In the genomic region with DNA sequence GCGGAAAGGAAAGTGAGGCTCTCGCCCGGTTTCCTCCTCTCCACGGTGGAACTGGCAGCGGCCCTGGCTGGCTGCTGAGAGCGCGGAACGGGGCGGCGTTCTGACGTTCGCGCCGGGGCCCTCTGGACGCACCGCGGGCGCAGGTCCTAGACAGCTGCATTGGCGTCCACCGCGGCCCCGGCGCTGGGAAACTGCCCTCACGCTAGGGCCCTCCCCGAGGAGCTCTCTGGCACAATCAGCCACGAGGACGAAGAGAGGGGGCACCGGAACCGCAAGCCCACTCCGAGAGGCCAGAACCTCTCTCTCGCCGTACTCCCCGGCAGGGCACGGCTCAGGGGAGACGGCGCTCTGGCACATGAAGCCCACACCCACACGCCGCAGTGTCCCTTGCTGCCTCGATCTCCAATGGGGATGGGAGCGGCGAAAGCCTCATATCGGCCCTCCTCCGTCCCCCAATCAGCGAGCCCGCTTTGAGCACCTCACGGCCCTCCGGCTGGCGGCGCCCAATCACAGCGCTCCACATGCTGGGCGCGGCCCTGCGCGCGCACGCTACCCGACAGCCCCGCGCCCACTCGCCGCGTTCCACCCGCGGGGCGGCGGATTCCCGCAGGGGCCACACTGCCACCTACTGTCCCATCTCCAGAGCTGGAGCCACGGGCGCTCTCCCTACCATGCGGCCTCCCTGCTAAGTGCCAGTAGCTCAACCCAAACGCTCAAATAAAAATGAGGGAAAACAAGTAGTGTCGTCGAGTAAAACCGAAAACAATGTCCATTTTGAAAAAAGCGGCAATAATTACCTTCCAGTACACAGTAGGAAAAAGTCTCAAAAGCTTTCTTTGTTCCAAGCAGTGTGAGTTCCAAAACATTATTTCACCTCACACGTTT, we compare ENCODE assay signal across 8 cellular contexts. TPM values are rescaled to one million over a fixed set of nuclear protein-coding genes. Genes with fewer than 3 reads are reported as not detected.
DNase-seq lines count a peak whose midpoint lies in the region; ATAC-seq, FAIRE-seq and TF ChIP-seq lines count a peak whose summit lies in the region.

No MANE protein-coding gene starts in this region.

- peak in 1 of 4 donors; percentile 56 for TF ChIP-seq EP300 in upper lobe of left lung (IDR thresholded peaks at IDR 0.05)

- H3K27ac ChIP-seq in adrenal gland = peak overlapping the region; percentile 66 to 96 (median 93)
- H3K27ac ChIP-seq in heart right ventricle = peak overlapping the region; percentile 68 to 97 (median 94)
- peak overlapping the region; percentile 91 to 92 (median 92) for H3K27ac ChIP-seq in upper lobe of left lung

- H3K9me3 ChIP-seq in adrenal gland (replicated peaks in 1 of 3) (no peaks in the 10 kb centered on the region), heart right ventricle (no peaks in the 10 kb centered on the region), upper lobe of left lung (no peaks in the 10 kb centered on the region)

- H3K4me1 ChIP-seq in adrenal gland (replicated peaks in 1 of 2) (peaks cover 12 to 14% of the 10 kb centered on the region in 2 donors), heart right ventricle (peaks cover 0 to 28% (median 12%) of the 10 kb centered on the region in 9 donors), upper lobe of left lung (peaks cover 4 to 14% (median 10%) of the 10 kb centered on the region in 4 donors)

- intact Hi-C loops in adrenal gland (cut with DNase I) = loop anchor here (5.0 to 10.0 kb wide), 3 partner anchors 163 to 531 kb away; no protein-coding TSS in a partner anchor
- intact Hi-C loops in heart right ventricle (cut with DNase I) = loop anchor here (1.0 to 10.0 kb wide), 13 partner anchors 27 to 526 kb away; no protein-coding TSS in a partner anchor
- intact Hi-C loops in posterior cingulate gyrus (cut with DNase I) = loop anchor here (1.0 to 5.0 kb wide), 4 partner anchors 61 to 525 kb away; partner anchors contain the start of gene MAP1B

- H3K36me3 ChIP-seq in adrenal gland (replicated peaks in 1 of 2) (peaks cover 0 to 21% of the 10 kb centered on the region in 2 donors), heart right ventricle (peaks cover 0 to 44% (median 15%) of the 10 kb centered on the region in 9 donors), upper lobe of left lung (peaks cover 0 to 34% (median 13%) of the 10 kb centered on the region in 4 donors)

- peak; percentile 73 to 96 (median 92) for TF ChIP-seq CTCF in adrenal gland (IDR thresholded peaks at IDR 0.05)
- TF ChIP-seq CTCF in heart right ventricle (IDR thresholded peaks at IDR 0.05) = peak; percentile 84 to 98 (median 93)
- TF ChIP-seq CTCF in upper lobe of left lung (IDR thresholded peaks at IDR 0.05) = peak; percentile 78 to 98 (median 93)

- TF ChIP-seq POLR2A in GM12892 (IDR thresholded peaks at IDR 0.05; ENCODE audit: low read depth, low read length) (peak; percentile 98), adrenal gland (IDR thresholded peaks at IDR 0.05) (peak; percentile 93 to 99), upper lobe of left lung (IDR thresholded peaks at IDR 0.05) (peak in 3 of 4 donors; percentile 81 to 98 (median 95))

- WGBS in adrenal gland, 4 donors = 1 to 5% (median 2%) methylated on average over 16 to 76 of the region's 76 CpGs
- whole genome bisulfite sequencing in heart right ventricle, 2 donors = 1 to 2% methylated on average over 76 of the region's 76 CpGs
- WGBS in upper lobe of left lung, 2 donors = 3 to 4% methylated on average over 26 to 40 of the region's 76 CpGs

- peak; percentile 89 for ATAC-seq in HG02840 (IDR thresholded peaks at IDR 0.05; ENCODE audit: low FRiP score, unreplicated experiment)
- peak; percentile 98 to 100 (median 99) for ATAC-seq in heart right ventricle
- peak; percentile 99 to 100 for ATAC-seq in upper lobe of left lung (ENCODE audit: low FRiP score in 2 of 2)

- H3K27me3 ChIP-seq in adrenal gland (no peaks in the 10 kb centered on the region), heart right ventricle (no peaks in the 10 kb centered on the region), upper lobe of left lung (no peaks in the 10 kb centered on the region)

- peak overlapping the region; percentile 1 to 84 (median 56) for H3K4me3 ChIP-seq in adrenal gland
- H3K4me3 ChIP-seq in heart right ventricle = peak overlapping the region; percentile 44 to 82 (median 70)
- H3K4me3 ChIP-seq in upper lobe of left lung = peak overlapping the region; percentile 58 to 75 (median 68)

- FAIRE-seq in GM12892 (lab: Jason Lieb, UNC) = peak; percentile 92

- DNase-seq in GM12892 (ENCODE audit: insufficient read length) = peak; percentile 91
- peak; percentile 66 for DNase-seq in NCI-H1417 treated with DMSO at 0.1 percent for 48 hours (lab: John Stamatoyannopoulos, UW)
- peak; percentile 95 for DNase-seq in SW480 (ENCODE audit: low spot score)
- peak; percentile 97 to 99 (median 99) for DNase-seq in adrenal gland
- DNase-seq in heart right ventricle = peak; percentile 97 to 98
- DNase-seq in posterior cingulate gyrus = peak; percentile 95 to 100 (median 98)
- DNase-seq in upper lobe of left lung = peak; percentile 98 to 99

RNA-seq across cellular contexts. Expression of gene MRPS27, which starts 11.8 kb away (rescaled TPM):
- polyA plus RNA-seq in GM12892 (2012; ENCODE audit: missing spikeins) = 66.7 TPM
- total RNA-seq in adrenal gland (10 to 100 TPM; 61.1 to 91.9 (median 69.7) TPM), heart right ventricle (10 to 100 TPM; 55.7 to 91.8 (median 79.2) TPM), upper lobe of left lung (10 to 100 TPM; 15.7 to 36.9 (median 34.4) TPM)
- polyA plus RNA-seq in adrenal gland (10 to 100 TPM; 20.8 to 92.8 (median 25.9) TPM), heart right ventricle (10 to 100 TPM; 20.8 to 42.9 TPM)

RNA-seq across cellular contexts. Expression of gene PTCD2, which starts 12.0 kb away (rescaled TPM):
- polyA plus RNA-seq in GM12892 (2012; ENCODE audit: missing spikeins) = 8.9 TPM
- total RNA-seq in adrenal gland (10 to 100 TPM; 11.9 to 20.6 (median 14.2) TPM), heart right ventricle (10 to 100 TPM; 11.3 to 28.9 (median 22.5) TPM), upper lobe of left lung (10 to 100 TPM in 1 of 6 donors, 1 to 10 TPM in 5; 3.1 to 17.8 (median 5.9) TPM)
- polyA plus RNA-seq in adrenal gland (10 to 100 TPM in 1 of 3 donors, 1 to 10 TPM in 2; 1.7 to 18.0 (median 3.2) TPM), heart right ventricle (1 to 10 TPM; 1.8 to 4.4 TPM)

Comparison
In these comparisons a context has a peak if more than half of its experiments do, and no peak if none do; other contexts are left out.
1. Peak in every context shown above with its lines: DNase-seq, ATAC-seq, H3K4me3 ChIP-seq and H3K27ac ChIP-seq.